11 cellular contexts compared by ENCODE assay signal in genomic region chr15:66254364-66255292, GRCh38. TPM values are rescaled to one million over a fixed set of nuclear protein-coding genes. Genes with fewer than 3 reads are reported as not detected.
DNase-seq lines count a peak whose midpoint lies in the region; FAIRE-seq and TF ChIP-seq lines count a peak whose summit lies in the region.
"Had no signal": no experiment of that assay in that cellular context is flagged by ENCODE, and none has a peak within 500 bp of the region (broad histone marks: within the 10 kb centered on the region; RNA-seq: fewer than 3 reads in every experiment).

No MANE protein-coding gene starts in this region.

- dilution Hi-C loops in endothelial cell of umbilical vein (cut with MboI; ENCODE audit: extremely low pct_ligation_motif_present, low sequenced_read_pairs) = no loop called here

- peak overlapping the region in 7 of 8 donors; percentile 80 to 91 (median 86) for H3K4me3 Mint-ChIP-seq in CD4-positive, alpha-beta memory T cell

- no peak for FAIRE-seq in endothelial cell of umbilical vein (lab: Jason Lieb, UNC)

- H3K9me3 ChIP-seq in CD4-positive, alpha-beta memory T cell (ENCODE audit: control insufficient read depth in 1 of 2, low read length in 2 of 2) = no peaks in the 10 kb centered on the region
- H3K9me3 ChIP-seq in MM.1S (replicated peaks; ENCODE audit: insufficient read depth, low read length) = no peaks in the 10 kb centered on the region
- H3K9me3 ChIP-seq in endothelial cell of umbilical vein (replicated peaks; ENCODE audit: control insufficient read depth, insufficient read depth, low read length) = no peaks in the 10 kb centered on the region
- no peaks in the 10 kb centered on the region for H3K9me3 ChIP-seq in neuron (ENCODE audit: low read length)
- no peaks in the 10 kb centered on the region for H3K9me3 ChIP-seq in testis

- H2AFZ ChIP-seq in MM.1S (ENCODE audit: low read length) = no peak overlapping the region
- no peak overlapping the region for H2AFZ ChIP-seq in endothelial cell of umbilical vein (ENCODE audit: low read depth, low read length)
- H2AFZ ChIP-seq in neuron (ENCODE audit: low read depth, low read length) = no peak overlapping the region

- WGBS in testis, 2 donors = 11 to 15% methylated on average over 25 to 35 of the region's 35 CpGs

- H3K36me3 Mint-ChIP-seq in CD4-positive, alpha-beta memory T cell = peaks cover 0 to 3% of the 10 kb centered on the region in 2 donors

- H3K27me3 ChIP-seq in CD4-positive, alpha-beta memory T cell (ENCODE audit: insufficient read depth, low read length) = peaks cover 44% of the 10 kb centered on the region
- peaks cover 37% of the 10 kb centered on the region for H3K27me3 ChIP-seq in MM.1S (replicated peaks; ENCODE audit: insufficient read depth, low read length)
- H3K27me3 ChIP-seq in endothelial cell of umbilical vein (ENCODE audit: control insufficient read depth in 2 of 2, insufficient read depth in 2 of 2, low read length in 2 of 2) = peaks cover 56 to 76% of the 10 kb centered on the region in 2 experiments
- H3K27me3 ChIP-seq in neuron (ENCODE audit: insufficient read depth, low read length) = peaks cover 74% of the 10 kb centered on the region
- no peaks in the 10 kb centered on the region for H3K27me3 ChIP-seq in testis

- BruUV-seq in endothelial cell of umbilical vein (replicated peaks; lab: Mats Ljungman, UMichigan) = no TSS peak

- peak overlapping the region in 1 of 7 donors; percentile 13 for H3K27ac Mint-ChIP-seq in CD4-positive, alpha-beta memory T cell

- TF ChIP-seq POLR2A in endothelial cell of umbilical vein (IDR thresholded peaks at IDR 0.05; ENCODE audit: low read depth, low read length) (no peak), testis (IDR thresholded peaks at IDR 0.05) (no peak)

- no peaks in the 10 kb centered on the region for H3K9me1 ChIP-seq in endothelial cell of umbilical vein (replicated peaks; ENCODE audit: control insufficient read depth, extremely low read depth, insufficient read depth, low read length)

- CTCF ChIA-PET in CD4-positive, alpha-beta memory T cell (lab: Charles Lee; ENCODE audit: partially characterized antibody) = no interaction called here
- CTCF ChIA-PET in endothelial cell of umbilical vein (lab: Charles Lee) = interaction anchor here (1.2 to 3.2 kb wide), 3 partner anchors 23 to 244 kb away, joined by 3 to 14 read pairs (median 3); no protein-coding TSS in a partner anchor

- intact Hi-C loops in CD4-positive, alpha-beta memory T cell (cut with micrococcal nuclease) = loop anchor here (5.0 kb wide), 1 partner anchor 243 kb away; the partner anchor contains the start of gene SNAPC5
- intact Hi-C loops in endothelial cell of umbilical vein (cut with micrococcal nuclease) (no loop called here), testis (cut with DNase I; ENCODE audit: low total_unique reads) (no loop called here)

- peaks cover 41 to 48% of the 10 kb centered on the region in 2 donors for H3K27me3 Mint-ChIP-seq in CD4-positive, alpha-beta memory T cell

- peaks cover 4 to 34% (median 13%) of the 10 kb centered on the region in 4 donors for H3K4me1 Mint-ChIP-seq in CD4-positive, alpha-beta memory T cell

- H3K4me2 ChIP-seq in MM.1S (ENCODE audit: low read depth, low read length) (peak overlapping the region; percentile 100; the same call in 1 of the 2 replicates), endothelial cell of umbilical vein (ENCODE audit: insufficient read depth, low read length) (peak overlapping the region; percentile 81)

- no peaks in the 10 kb centered on the region for H3F3A ChIP-seq in MM.1S (ENCODE audit: insufficient read depth, low read length)

- H3K9ac ChIP-seq in MM.1S (ENCODE audit: low read length) (no peak overlapping the region), endothelial cell of umbilical vein (replicated peaks; ENCODE audit: extremely low read depth, insufficient read depth, low read length) (no peak overlapping the region)
- H3K9ac ChIP-seq: KMS-11 had no signal

- H3K9me2 ChIP-seq in MM.1S (replicated peaks; ENCODE audit: insufficient read depth, low read length) = no peaks in the 10 kb centered on the region

- H3K4me1 ChIP-seq in CD4-positive, alpha-beta memory T cell (ENCODE audit: insufficient read depth, low read length) = peaks cover 23% of the 10 kb centered on the region
- H3K4me1 ChIP-seq in MM.1S (ENCODE audit: low read length) (no peaks in the 10 kb centered on the region), endothelial cell of umbilical vein (ENCODE audit: control insufficient read depth, extremely low read depth, insufficient read depth, low read length) (peaks cover 18% of the 10 kb centered on the region), neuron (ENCODE audit: insufficient read depth, low read length) (peaks cover 24% of the 10 kb centered on the region), testis (peaks cover 16% of the 10 kb centered on the region)

- DNase-seq in CD4-positive, alpha-beta memory T cell = no peak
- DNase-seq in MM.1S = no peak
- no peak for DNase-seq in endothelial cell of umbilical vein (ENCODE audit: low read depth, low spot score)
- DNase-seq in NK-92 (lab: John Stamatoyannopoulos, UW; ENCODE audit: unreplicated experiment) = no peak
- no peak for DNase-seq in hypothalamus (lab: John Stamatoyannopoulos, UW)
- no peak for DNase-seq in stimulated activated CD4-positive, alpha-beta T cell treated with anti-CD3 and anti-CD28 coated beads, Interleukin-1b, Interleukin-23, amount 100 ng/mL, for 48 hours
- DNase-seq in testis = no peak
- DNase-seq: foreskin melanocyte, NCI-H446 treated with DMSO at 0.1 percent for 48 hours had no signal

- H3K4me3 ChIP-seq in CD4-positive, alpha-beta memory T cell (ENCODE audit: low read length in 2 of 2) = no peak overlapping the region
- H3K4me3 ChIP-seq in MM.1S (ENCODE audit: low read length) = no peak overlapping the region
- no peak overlapping the region for H3K4me3 ChIP-seq in endothelial cell of umbilical vein (replicated peaks in 1 of 3; ENCODE audit: insufficient read depth in 1 of 3, low read depth in 1 of 3, low read length in 3 of 3)
- peak overlapping the region; percentile 48 for H3K4me3 ChIP-seq in neuron (ENCODE audit: low read length)
- peak overlapping the region in 1 of 2 donors; percentile 48 for H3K4me3 ChIP-seq in testis

- POLR2A ChIA-PET in CD4-positive, alpha-beta memory T cell (lab: Charles Lee; ENCODE audit: partially characterized antibody) = interaction anchor here (0.9 kb wide), 1 partner anchor 38 kb away, joined by 3 read pairs; the partner anchor contains the start of gene DIS3L
- POLR2A ChIA-PET in endothelial cell of umbilical vein (lab: Charles Lee) = interaction anchor here (0.6 kb wide), 1 partner anchor 29 kb away, joined by 5 read pairs; no protein-coding TSS in a partner anchor

- no peak for TF ChIP-seq CTCF in MM.1S (IDR thresholded peaks at IDR 0.05; ENCODE audit: low read length)
- no peak for TF ChIP-seq CTCF in endothelial cell of umbilical vein (IDR thresholded peaks at IDR 0.05; ENCODE audit: extremely low read depth in 1 of 2, insufficient read depth in 1 of 2, low read depth in 1 of 2, low read length in 2 of 2)
- TF ChIP-seq CTCF in testis (IDR thresholded peaks at IDR 0.05) = no peak

- H3K27ac ChIP-seq in CD4-positive, alpha-beta memory T cell (ENCODE audit: low read depth, low read length) = no peak overlapping the region
- H3K27ac ChIP-seq in MM.1S (ENCODE audit: low read length) (no peak overlapping the region), endothelial cell of umbilical vein (ENCODE audit: insufficient read depth, low read depth, low read length) (no peak overlapping the region), testis (no peak overlapping the region)
- H3K27ac ChIP-seq: KMS-11 had no signal

- peaks cover 0 to 4% (median 0%) of the 10 kb centered on the region in 8 donors for H3K9me3 Mint-ChIP-seq in CD4-positive, alpha-beta memory T cell

- no peaks in the 10 kb centered on the region for H3K36me3 ChIP-seq in CD4-positive, alpha-beta memory T cell (ENCODE audit: insufficient read depth, low read length)
- H3K36me3 ChIP-seq in MM.1S (replicated peaks; ENCODE audit: insufficient read depth, low read length) (no peaks in the 10 kb centered on the region), endothelial cell of umbilical vein (ENCODE audit: control insufficient read depth in 2 of 2, extremely low read depth in 1 of 2, insufficient read depth in 2 of 2, low read length in 2 of 2) (no peaks in the 10 kb centered on the region), neuron (ENCODE audit: insufficient read depth, low read length) (no peaks in the 10 kb centered on the region), testis (ENCODE audit: low read depth, missing control alignments) (no peaks in the 10 kb centered on the region)

- H3K79me2 ChIP-seq in MM.1S (ENCODE audit: low read length) = no peaks in the 10 kb centered on the region
- H3K79me2 ChIP-seq in endothelial cell of umbilical vein (ENCODE audit: control insufficient read depth, insufficient read depth, low read length) = no peaks in the 10 kb centered on the region

- H4K20me1 ChIP-seq in MM.1S (ENCODE audit: insufficient read depth, low read length) (no peaks in the 10 kb centered on the region), endothelial cell of umbilical vein (replicated peaks; ENCODE audit: control insufficient read depth, extremely low read depth, insufficient read depth, low read length) (no peaks in the 10 kb centered on the region)

RNA-seq across cellular contexts. Expression of gene MEGF11, which starts 1.1 kb away (rescaled TPM):
- not detected for total RNA-seq in CD4-positive, alpha-beta memory T cell
- under 1 TPM in 1 of 2 donors, not detected in 1; 0.69 TPM for polyA plus RNA-seq in CD4-positive, alpha-beta memory T cell
- total RNA-seq in endothelial cell of umbilical vein = not detected in 2 replicates
- polyA plus RNA-seq in endothelial cell of umbilical vein = 0.05 TPM in 1 of 2 replicates, not detected in the other
- not detected in 2 replicates for polyA plus RNA-seq in endothelial cell of umbilical vein (2011; cell fraction: cytosol; rRNA removed)
- 0.05 TPM in 1 of 2 replicates, not detected in the other for polyA plus RNA-seq in endothelial cell of umbilical vein (2011; cell fraction: nucleus; rRNA removed)
- polyA plus RNA-seq in endothelial cell of umbilical vein (2012) = 0.04 and 0.18 TPM in 2 replicates
- not detected in 2 replicates for polyA minus RNA-seq in endothelial cell of umbilical vein
- not detected for polyA minus RNA-seq in endothelial cell of umbilical vein (2011; cell fraction: cytosol; rRNA and poly(A)+ RNA removed)
- not detected in 2 replicates for polyA minus RNA-seq in endothelial cell of umbilical vein (2011; cell fraction: nucleus; rRNA and poly(A)+ RNA removed)
- 1 to 10 TPM; 4.5 to 8.6 TPM for total RNA-seq in testis
- polyA plus RNA-seq in testis (ENCODE audit: insufficient read depth, low read depth, low replicate concordance) = 18.7 TPM

RNA-seq across cellular contexts. Expression of gene DIS3L, which starts 38.7 kb away (rescaled TPM):
- 10 to 100 TPM; 36.8 to 40.3 TPM for total RNA-seq in CD4-positive, alpha-beta memory T cell
- 10 to 100 TPM; 32.4 to 35.6 TPM for polyA plus RNA-seq in CD4-positive, alpha-beta memory T cell
- total RNA-seq in endothelial cell of umbilical vein (21.6 and 27.9 TPM in 2 replicates), testis (10 to 100 TPM; 48.7 to 51.8 TPM)
- polyA plus RNA-seq in endothelial cell of umbilical vein (5.1 and 7.8 TPM in 2 replicates), testis (ENCODE audit: insufficient read depth, low read depth, low replicate concordance) (46.3 TPM)
- polyA plus RNA-seq in endothelial cell of umbilical vein (2011; cell fraction: cytosol; rRNA removed) = 10.3 and 11.4 TPM in 2 replicates
- 15.8 and 21.8 TPM in 2 replicates for polyA plus RNA-seq in endothelial cell of umbilical vein (2011; cell fraction: nucleus; rRNA removed)
- 12.0 and 21.6 TPM in 2 replicates for polyA plus RNA-seq in endothelial cell of umbilical vein (2012)
- polyA minus RNA-seq in endothelial cell of umbilical vein = 32.8 and 34.5 TPM in 2 replicates
- 29.3 TPM for polyA minus RNA-seq in endothelial cell of umbilical vein (2011; cell fraction: cytosol; rRNA and poly(A)+ RNA removed)
- polyA minus RNA-seq in endothelial cell of umbilical vein (2011; cell fraction: nucleus; rRNA and poly(A)+ RNA removed) = 11.5 and 16.8 TPM in 2 replicates
